In genomic region chr12:26274441-26275312, GRCh38 we compare ENCODE assay signal across 8 cellular contexts.
DNase-seq lines count a peak whose midpoint lies in the region; ATAC-seq and TF ChIP-seq lines count a peak whose summit lies in the region.

No MANE protein-coding gene starts in this region.

- DNase-seq in activated CD8-positive, alpha-beta memory T cell treated with anti-CD3 and anti-CD28 coated beads, Interleukin-2, amount 10 ng/mL, durations not matched to agents 7 days and 5 days, result peak; percentile 56
- DNase-seq in activated CD8-positive, alpha-beta memory T cell treated with anti-CD3 and anti-CD28 coated beads, Interleukin-2, amount 50 U/mL, for 4 hours, result no peak
- peak; percentile 100 for DNase-seq in MV-4-11 (lab: John Stamatoyannopoulos, UW)
- DNase-seq in activated T-helper 9 cell treated with anti-CD3 and anti-CD28 coated beads, Interleukin-2, amount 50 U/mL, for 16 hours (ENCODE audit: low read depth), result peak; percentile 9
- peak; percentile 20 to 89 (median 66) for DNase-seq in head of caudate nucleus
- DNase-seq in aorta, result peak; percentile 89 to 92

- H3K4me1 Mint-ChIP-seq in activated CD8-positive, alpha-beta memory T cell treated with anti-CD3 and anti-CD28 coated beads, Interleukin-2, amount 10 ng/mL, durations not matched to agents 7 days and 5 days, result peaks cover 9% of the 10 kb centered on the region

- peak overlapping the region; percentile 63 for H2AFZ ChIP-seq in parathyroid adenoma

- H3K27ac ChIP-seq in parathyroid adenoma (peak overlapping the region; percentile 33), aorta (ENCODE audit: low read depth in 1 of 2, low read length in 2 of 2) (peak overlapping the region; percentile 59 to 84)

- 43 to 45% methylated on average over 13 of the region's 13 CpGs for WGBS in aorta, 2 donors

- peaks cover 3% of the 10 kb centered on the region for H3K4me1 ChIP-seq in parathyroid adenoma
- H3K4me1 ChIP-seq in aorta (ENCODE audit: control insufficient read depth in 1 of 2, insufficient read depth in 2 of 2, low read length in 2 of 2), result no peaks in the 10 kb centered on the region

- H3K4me3 Mint-ChIP-seq in activated CD8-positive, alpha-beta memory T cell treated with anti-CD3 and anti-CD28 coated beads, Interleukin-2, amount 10 ng/mL, durations not matched to agents 7 days and 5 days, result no peak overlapping the region

- H3K4me2 ChIP-seq in parathyroid adenoma (ENCODE audit: low read length), result no peak overlapping the region

- H3K36me3 ChIP-seq in parathyroid adenoma (ENCODE audit: control insufficient read depth, insufficient read depth, low read length) (no peaks in the 10 kb centered on the region), aorta (ENCODE audit: control insufficient read depth in 1 of 2, insufficient read depth in 2 of 2, low read length in 1 of 2) (no peaks in the 10 kb centered on the region)

- peak; percentile 95 for ATAC-seq in activated CD8-positive, alpha-beta memory T cell treated with anti-CD3 and anti-CD28 coated beads, Interleukin-2, amount 10 ng/mL, durations not matched to agents 7 days and 5 days
- peak; percentile 95 for ATAC-seq in HG02610 (IDR thresholded peaks at IDR 0.05; ENCODE audit: unreplicated experiment)
- ATAC-seq in aorta (ENCODE audit: low FRiP score), result peak; percentile 96

- intact Hi-C loops in head of caudate nucleus (cut with DNase I) (no loop called here), aorta (cut with DNase I) (loop anchor here (5.0 kb wide), 2 partner anchors 77 to 122 kb away; partner anchors contain the start of gene SSPN (in 1 of the 2))

- no peak for TF ChIP-seq CTCF in parathyroid adenoma (IDR thresholded peaks at IDR 0.05)

- H3K27me3 ChIP-seq in parathyroid adenoma (ENCODE audit: control insufficient read depth, insufficient read depth, low read length) (no peaks in the 10 kb centered on the region), aorta (ENCODE audit: control insufficient read depth in 1 of 2, insufficient read depth in 2 of 2, low read length in 1 of 2) (no peaks in the 10 kb centered on the region)

- no peaks in the 10 kb centered on the region for H3K9me3 Mint-ChIP-seq in activated CD8-positive, alpha-beta memory T cell treated with anti-CD3 and anti-CD28 coated beads, Interleukin-2, amount 10 ng/mL, durations not matched to agents 7 days and 5 days (ENCODE audit: low read depth)

- H3K27me3 Mint-ChIP-seq in activated CD8-positive, alpha-beta memory T cell treated with anti-CD3 and anti-CD28 coated beads, Interleukin-2, amount 10 ng/mL, durations not matched to agents 7 days and 5 days, result peaks cover 11% of the 10 kb centered on the region

- H3K9me3 ChIP-seq in parathyroid adenoma (ENCODE audit: control insufficient read depth, low read length) (no peaks in the 10 kb centered on the region), aorta (ENCODE audit: control insufficient read depth, low read length) (no peaks in the 10 kb centered on the region)

- H3K79me2 ChIP-seq in parathyroid adenoma, result no peaks in the 10 kb centered on the region

- H3K36me3 Mint-ChIP-seq in activated CD8-positive, alpha-beta memory T cell treated with anti-CD3 and anti-CD28 coated beads, Interleukin-2, amount 10 ng/mL, durations not matched to agents 7 days and 5 days, result no peaks in the 10 kb centered on the region

- no peak overlapping the region for H3K9ac ChIP-seq in parathyroid adenoma

- CTCF ChIA-PET in activated CD8-positive, alpha-beta memory T cell treated with anti-CD3 and anti-CD28 coated beads, Interleukin-2, amount 10 ng/mL, durations not matched to agents 7 days and 5 days (lab: Charles Lee), result interaction anchor here (0.9 kb wide), 1 partner anchor 10 kb away, joined by 3 read pairs; no protein-coding TSS in a partner anchor

- H3K27ac Mint-ChIP-seq in activated CD8-positive, alpha-beta memory T cell treated with anti-CD3 and anti-CD28 coated beads, Interleukin-2, amount 10 ng/mL, durations not matched to agents 7 days and 5 days, result peak overlapping the region; percentile 42

- H3K4me3 ChIP-seq in parathyroid adenoma (ENCODE audit: low read depth, low read length) (no peak overlapping the region), aorta (ENCODE audit: low read length in 2 of 2) (no peak overlapping the region)
